ENCODE assay signal across 8 cellular contexts in genomic region chr9:137255448-137256114, GRCh38. TPM values are rescaled to one million over a fixed set of nuclear protein-coding genes. Genes with fewer than 3 reads are reported as not detected.
DNase-seq lines count a peak whose midpoint lies in the region; ATAC-seq lines count a peak whose summit lies in the region.

No MANE protein-coding gene starts in this region.

- H3K4me2 ChIP-seq in skeletal muscle satellite cell (ENCODE audit: low read length): peak overlapping the region; percentile 88

- H3K27ac ChIP-seq in HUES48 (ENCODE audit: low read depth, low read length) (peak overlapping the region; percentile 64), iPS DF 6.9 (ENCODE audit: low read length) (no peak overlapping the region)

- peak overlapping the region; percentile 74 for H3K27ac Mint-ChIP-seq in activated naive CD4-positive, alpha-beta T cell treated with anti-CD3 and anti-CD28 coated beads, Interleukin-2, amount 50 U/mL, for 24 hours

- H3K36me3 ChIP-seq in HUES48 (ENCODE audit: control insufficient read depth, insufficient read depth, low read length) (peaks cover 21% of the 10 kb centered on the region), iPS DF 6.9 (ENCODE audit: control insufficient read depth, insufficient read depth, low read length) (peaks cover 7% of the 10 kb centered on the region), skeletal muscle satellite cell (ENCODE audit: insufficient read depth, low read length) (peaks cover 22% of the 10 kb centered on the region)

- peaks cover 14% of the 10 kb centered on the region for H3K4me1 Mint-ChIP-seq in activated naive CD4-positive, alpha-beta T cell treated with anti-CD3 and anti-CD28 coated beads, Interleukin-2, amount 50 U/mL, for 24 hours

- H3K27me3 ChIP-seq in HUES48 (ENCODE audit: control insufficient read depth, insufficient read depth, low read length): no peaks in the 10 kb centered on the region; the same call in 1 of the 2 replicates
- H3K27me3 ChIP-seq in iPS DF 6.9 (ENCODE audit: control insufficient read depth, insufficient read depth, low read length): no peaks in the 10 kb centered on the region
- no peaks in the 10 kb centered on the region for H3K27me3 ChIP-seq in skeletal muscle satellite cell (ENCODE audit: control insufficient read depth, insufficient read depth, low read length)

- WGBS in iPS DF 6.9 (ENCODE audit: insufficient coverage, insufficient read length): no CpG with 5 or more reads among the region's 51 CpGs

- ATAC-seq in GM18519 (IDR thresholded peaks at IDR 0.05; ENCODE audit: low FRiP score, unreplicated experiment): peak; percentile 9

- H3K9me3 ChIP-seq in HUES48 (ENCODE audit: control insufficient read depth, insufficient read depth, low read length) (no peaks in the 10 kb centered on the region), iPS DF 6.9 (ENCODE audit: control insufficient read depth, insufficient read depth, low read length) (no peaks in the 10 kb centered on the region), skeletal muscle satellite cell (replicated peaks; ENCODE audit: low read length) (no peaks in the 10 kb centered on the region)

- DNase-seq in A172 (ENCODE audit: low spot score): peak; percentile 41
- DNase-seq in iPS DF 6.9 (ENCODE audit: low read depth, low spot score): no peak
- no peak for DNase-seq in NCI-H2081 treated with DMSO at 0.1 percent for 48 hours (lab: John Stamatoyannopoulos, UW)
- no peak for DNase-seq in NCI-H2171 (lab: John Stamatoyannopoulos, UW)

- H3K4me3 Mint-ChIP-seq in activated naive CD4-positive, alpha-beta T cell treated with anti-CD3 and anti-CD28 coated beads, Interleukin-2, amount 50 U/mL, for 24 hours: peak overlapping the region; percentile 85

- peak overlapping the region; percentile 58; the same call in 1 of the 2 replicates for H3K9ac ChIP-seq in HUES48 (ENCODE audit: low read depth, low read length)
- peak overlapping the region; percentile 96 for H3K9ac ChIP-seq in skeletal muscle satellite cell (ENCODE audit: low read depth, low read length)

- no peaks in the 10 kb centered on the region for H3K9me3 Mint-ChIP-seq in activated naive CD4-positive, alpha-beta T cell treated with anti-CD3 and anti-CD28 coated beads, Interleukin-2, amount 50 U/mL, for 24 hours

- H3K4me1 ChIP-seq in HUES48 (ENCODE audit: control insufficient read depth, insufficient read depth, low read length) (peaks cover 11% of the 10 kb centered on the region), iPS DF 6.9 (ENCODE audit: control insufficient read depth, insufficient read depth, low read length) (peaks cover 5% of the 10 kb centered on the region), skeletal muscle satellite cell (ENCODE audit: control insufficient read depth, insufficient read depth, low read length) (peaks cover 19% of the 10 kb centered on the region)

- no peaks in the 10 kb centered on the region for H3K27me3 Mint-ChIP-seq in activated naive CD4-positive, alpha-beta T cell treated with anti-CD3 and anti-CD28 coated beads, Interleukin-2, amount 50 U/mL, for 24 hours

- H3K36me3 Mint-ChIP-seq in activated naive CD4-positive, alpha-beta T cell treated with anti-CD3 and anti-CD28 coated beads, Interleukin-2, amount 50 U/mL, for 24 hours: no peaks in the 10 kb centered on the region

- H3K4me3 ChIP-seq in HUES48 (ENCODE audit: low read depth, low read length): peak overlapping the region; percentile 97
- peak overlapping the region; percentile 58 for H3K4me3 ChIP-seq in iPS DF 6.9 (ENCODE audit: low read length)
- H3K4me3 ChIP-seq in skeletal muscle satellite cell (ENCODE audit: low read length): peak overlapping the region; percentile 89

RNA-seq across cellular contexts. Expression of gene NELFB, which starts 0.5 kb away (rescaled TPM):
- total RNA-seq in A172 (2014; rRNA removed; shearing (Covaris generic)): 104 and 116 TPM in 2 replicates
- total RNA-seq in skeletal muscle satellite cell (2012; rRNA removed): 49.2 and 55.5 TPM in 2 replicates

RNA-seq across cellular contexts. Expression of gene STPG3, which starts 4.5 kb away (rescaled TPM):
- not detected in 2 replicates for total RNA-seq in A172 (2014; rRNA removed; shearing (Covaris generic))
- not detected in 2 replicates for total RNA-seq in skeletal muscle satellite cell (2012; rRNA removed)

RNA-seq across cellular contexts. Expression of gene TUBB4B, which starts 14.5 kb away (rescaled TPM):
- 599 and 717 TPM in 2 replicates for total RNA-seq in A172 (2014; rRNA removed; shearing (Covaris generic))
- 261 and 457 TPM in 2 replicates for total RNA-seq in skeletal muscle satellite cell (2012; rRNA removed)

RNA-seq across cellular contexts. Expression of gene TOR4A, which starts 21.9 kb away (rescaled TPM):
- 79.6 and 94.5 TPM in 2 replicates for total RNA-seq in A172 (2014; rRNA removed; shearing (Covaris generic))
- 7.0 and 11.7 TPM in 2 replicates for total RNA-seq in skeletal muscle satellite cell (2012; rRNA removed)

RNA-seq across cellular contexts. Expression of gene SLC34A3, which starts 24.9 kb away (rescaled TPM):
- total RNA-seq in A172 (2014; rRNA removed; shearing (Covaris generic)): 1.1 and 1.6 TPM in 2 replicates
- total RNA-seq in skeletal muscle satellite cell (2012; rRNA removed): not detected in 2 replicates
